8 cellular contexts compared by ENCODE assay signal in genomic region chr21:41426656-41427311, GRCh38. TPM values are rescaled to one million over a fixed set of nuclear protein-coding genes. Genes with fewer than 3 reads are reported as not detected.
A peak's percentile ranks its signal among the peaks of the same experiment; 100 is the strongest.
DNase-seq lines count a peak whose midpoint lies in the region; ATAC-seq and TF ChIP-seq lines count a peak whose summit lies in the region.

No MANE protein-coding gene starts in this region.

- peaks cover 0 to 42% of the 10 kb centered on the region in 2 donors for H3K36me3 ChIP-seq in gastroesophageal sphincter
- H3K36me3 ChIP-seq in psoas muscle (ENCODE audit: insufficient read depth in 1 of 2, low read depth in 1 of 2), result peaks cover 0 to 4% of the 10 kb centered on the region in 2 donors

- TF ChIP-seq EP300 in gastroesophageal sphincter (IDR thresholded peaks at IDR 0.05), result no peak

- no peaks in the 10 kb centered on the region for H3K27me3 ChIP-seq in gastroesophageal sphincter
- H3K27me3 ChIP-seq in psoas muscle (ENCODE audit: insufficient read depth in 3 of 3, low read length in 2 of 3), result peaks cover 0 to 30% (median 0%) of the 10 kb centered on the region in 3 donors

- WGBS in gastroesophageal sphincter (ENCODE audit: low coverage in 1 of 2), 2 donors, result 30% methylated on average over 2 of the region's 43 CpGs; no CpG with 5 or more reads in 1 of the 2 donors
- 8 to 10% (median 9%) methylated on average over 34 to 43 of the region's 43 CpGs for WGBS in psoas muscle, 3 donors

- no peak for TF ChIP-seq POLR2A in gastroesophageal sphincter (IDR thresholded peaks at IDR 0.05)

- POLR2A ChIA-PET in RWPE1 (lab: Yijun Ruan, JAX; ENCODE audit: low non-redundant PET), result no interaction called here

- H3K4me3 ChIP-seq in WI38 (ENCODE audit: low read depth, low read length) (peak overlapping the region; percentile 57), gastroesophageal sphincter (peak overlapping the region; percentile 43 to 79), psoas muscle (peak overlapping the region; percentile 71)

- intact Hi-C loops in psoas muscle (cut with DNase I), result no loop called here

- H3K9me3 ChIP-seq in gastroesophageal sphincter (no peaks in the 10 kb centered on the region), psoas muscle (no peaks in the 10 kb centered on the region)

- peaks cover 0 to 46% (median 0%) of the 10 kb centered on the region in 3 donors for H3K4me1 ChIP-seq in gastroesophageal sphincter
- H3K4me1 ChIP-seq in psoas muscle, result no peaks in the 10 kb centered on the region

- DNase-seq in psoas muscle, result peak in 1 of 2 donors; percentile 28
- no peak for DNase-seq in RWPE1 (ENCODE audit: low spot score)
- no peak for DNase-seq in GM03348 (ENCODE audit: low spot score)

- H3K27ac ChIP-seq in gastroesophageal sphincter, result peak overlapping the region in 3 of 4 donors; percentile 49 to 80 (median 78)
- peak overlapping the region; percentile 43 for H3K27ac ChIP-seq in psoas muscle
- no peak overlapping the region for H3K27ac ChIP-seq in RWPE1

- CTCF ChIA-PET in RWPE1 (lab: Yijun Ruan, JAX), result interaction anchor here (1.2 to 1.4 kb wide), 2 partner anchors 34 to 143 kb away, joined by 3 to 4 read pairs; no protein-coding TSS in a partner anchor

- ATAC-seq in GM18502 (IDR thresholded peaks at IDR 0.05; ENCODE audit: poor library complexity, unreplicated experiment), result peak; percentile 15
- peak; percentile 47 for ATAC-seq in gastroesophageal sphincter
- peak in 1 of 4 donors; percentile 38 for ATAC-seq in psoas muscle
- ATAC-seq in HG02763 (IDR thresholded peaks at IDR 0.05; ENCODE audit: unreplicated experiment), result no peak
- no peak for ATAC-seq in HG03139 (IDR thresholded peaks at IDR 0.05; ENCODE audit: unreplicated experiment)

- no peak for TF ChIP-seq CTCF in WI38 (IDR thresholded peaks at IDR 0.05; ENCODE audit: low read depth, low read length)
- no peak for TF ChIP-seq CTCF in gastroesophageal sphincter (IDR thresholded peaks at IDR 0.05)
- TF ChIP-seq CTCF in psoas muscle (IDR thresholded peaks at IDR 0.05), result no peak
- TF ChIP-seq CTCF in RWPE1 (conservative IDR thresholded peaks at IDR 0.05; ENCODE audit: low read depth), result no peak

RNA-seq across cellular contexts. Expression of gene MX1, which starts 0.7 kb away (rescaled TPM):
- total RNA-seq in gastroesophageal sphincter, result 10 to 100 TPM; 20.2 to 40.3 (median 31.5) TPM
- total RNA-seq in psoas muscle, result 10 to 100 TPM in 1 of 4 donors, 1 to 10 TPM in 3; 3.8 to 14.9 (median 6.2) TPM
- 1 to 10 TPM; 2.2 to 3.7 (median 3.5) TPM for polyA plus RNA-seq in psoas muscle

Comparison
In these comparisons a context has a peak if more than half of its experiments do, and no peak if none do; other contexts are left out.
1. ATAC-seq: peak in GM18502 (single experiment) and gastroesophageal sphincter (single experiment); none in HG02763 (single experiment) and HG03139 (single experiment).
2. Peak in every context shown above with its lines, with median percentiles within 50 percentile points of each other: H3K4me3 ChIP-seq.